1 cellular context compared by ENCODE assay signal in the genomic region with DNA sequence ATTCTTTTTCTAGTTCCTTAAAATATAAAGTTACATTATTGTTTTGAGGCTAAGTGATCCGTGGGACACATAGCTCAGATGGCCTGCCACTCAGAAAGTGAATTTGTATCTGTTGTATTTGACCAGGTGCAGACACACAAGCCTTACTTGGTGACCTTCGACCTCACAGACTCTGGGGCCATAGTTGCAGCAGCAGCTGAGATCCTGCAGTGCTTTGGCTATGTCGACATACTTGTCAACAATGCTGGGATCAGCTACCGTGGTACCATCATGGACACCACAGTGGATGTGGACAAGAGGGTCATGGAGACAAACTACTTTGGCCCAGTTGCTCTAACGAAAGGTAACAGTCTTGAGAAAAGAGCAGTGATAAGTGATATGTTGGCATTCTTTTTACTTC.
TF ChIP-seq lines count a peak whose summit lies in the region.

No MANE protein-coding gene starts in this region.

TF ChIP-seq in GM12891, 5 proteins besides CTCF, POLR2A, EP300 and RAD21:
- TF ChIP-seq PAX5 (IDR thresholded peaks at IDR 0.05; ENCODE audit: insufficient read depth, low read length, severe bottlenecking) (no peak), POU2F2 (IDR thresholded peaks at IDR 0.05; ENCODE audit: low read depth, low read length) (no peak), TAF1 (IDR thresholded peaks at IDR 0.05; ENCODE audit: low read depth, low read length) (no peak), POLR2AphosphoS5 (IDR thresholded peaks at IDR 0.05; ENCODE audit: low read depth, low read length) (no peak), SPI1 (IDR thresholded peaks at IDR 0.05; ENCODE audit: low read depth, low read length) (no peak)
